19 cellular contexts compared by ENCODE assay signal in genomic region chr14:71430321-71431168, GRCh38.
DNase-seq lines count a peak whose midpoint lies in the region; ATAC-seq, FAIRE-seq and TF ChIP-seq lines count a peak whose summit lies in the region.
"Had no signal": no experiment of that assay in that cellular context is flagged by ENCODE, and none has a peak within 500 bp of the region (broad histone marks: within the 10 kb centered on the region; RNA-seq: fewer than 3 reads in every experiment).

No MANE protein-coding gene starts in this region.

- H3K27me3 Mint-ChIP-seq in CD4-positive, alpha-beta T cell: no peaks in the 10 kb centered on the region
- H3K27me3 Mint-ChIP-seq: activated naive CD4-positive, alpha-beta T cell treated with anti-CD3 and anti-CD28 coated beads, Interleukin-2, amount 50 U/mL, for 24 hours; brain had no signal

- H4K20me1 ChIP-seq in H1 (replicated peaks in 1 of 2; ENCODE audit: control insufficient read depth in 1 of 2, insufficient read depth in 2 of 2, low read length in 2 of 2): no peaks in the 10 kb centered on the region

- peaks cover 33% of the 10 kb centered on the region for H3K36me3 Mint-ChIP-seq in CD4-positive, alpha-beta T cell (ENCODE audit: low read depth)

- H2AFZ ChIP-seq in H1 (ENCODE audit: low read length): no peak overlapping the region

- no peak overlapping the region for H3K9ac ChIP-seq in H1 (replicated peaks in 1 of 4; ENCODE audit: extremely low read depth in 1 of 4, low read depth in 3 of 4, low read length in 3 of 4)

- TF ChIP-seq POLR2A in H1 (IDR thresholded peaks at IDR 0.05; ENCODE audit: control extremely low read depth in 1 of 2, low read depth in 2 of 2, low read length in 2 of 2): no peak

- H3K14ac ChIP-seq in H1 (ENCODE audit: insufficient read length): no peak overlapping the region

- no peak overlapping the region for H2BK15ac ChIP-seq in H1 (ENCODE audit: low read length)

- no peaks in the 10 kb centered on the region for H3K27me3 ChIP-seq in H1 (replicated peaks in 1 of 4; ENCODE audit: control insufficient read depth in 3 of 4, extremely low read depth in 1 of 4, insufficient read depth in 3 of 4, low read length in 3 of 4)
- H3K27me3 ChIP-seq in CD4-positive, alpha-beta T cell (ENCODE audit: control insufficient read depth, insufficient read depth, low read length): no peaks in the 10 kb centered on the region
- H3K27me3 ChIP-seq: dorsolateral prefrontal cortex, heart left ventricle, uterus had no signal

- H3K4me3 Mint-ChIP-seq in CD4-positive, alpha-beta T cell: no peak overlapping the region
- H3K4me3 Mint-ChIP-seq: activated naive CD4-positive, alpha-beta T cell treated with anti-CD3 and anti-CD28 coated beads, Interleukin-2, amount 50 U/mL, for 24 hours; T-helper 1 cell treated with Interleukin-12 subunit alpha and Interleukin-12 subunit beta and Interleukin-4 antibody, amounts not matched to agents 30 μg/mL and 1 μg/mL, for 36 hours had no signal

- H2AK5ac ChIP-seq in H1 (ENCODE audit: low read depth, low read length): no peak overlapping the region

- H3K23me2 ChIP-seq in H1 (ENCODE audit: low read depth, low read length): no peaks in the 10 kb centered on the region; the same call in 1 of the 2 replicates

- H3K56ac ChIP-seq in H1 (replicated peaks; ENCODE audit: insufficient read length, low read depth, low read length): no peak overlapping the region

- H3K9me3 Mint-ChIP-seq in CD4-positive, alpha-beta T cell: peaks cover 3% of the 10 kb centered on the region

- TF ChIP-seq CTCF in GM12864 (IDR thresholded peaks at IDR 0.05; ENCODE audit: low read depth, low read length, missing control alignments) (no peak), H1 (IDR thresholded peaks at IDR 0.05; ENCODE audit: control extremely low read depth in 1 of 3, insufficient read depth in 1 of 3, low read depth in 1 of 3, low read length in 3 of 3) (no peak)
- TF ChIP-seq CTCF in CD4-positive, alpha-beta T cell (IDR thresholded peaks at IDR 0.05): no peak

- H3K9me3 ChIP-seq in H1 (ENCODE audit: insufficient read depth in 2 of 2, low read depth in 1 of 2, low read length in 1 of 2): peaks cover 0 to 6% of the 10 kb centered on the region in 2 experiments; a peak in 1 of 4 replicates
- peaks cover 14% of the 10 kb centered on the region for H3K9me3 ChIP-seq in CD4-positive, alpha-beta T cell (ENCODE audit: control insufficient read depth, low read length)
- H3K9me3 ChIP-seq: uterus had no signal

- CTCF ChIA-PET in H1 (lab: Charles Lee; ENCODE audit: partially characterized antibody): interaction anchor here (1.0 to 1.6 kb wide), 5 partner anchors 8 to 121 kb away, joined by 3 to 7 read pairs (median 3); no protein-coding TSS in a partner anchor
- CTCF ChIA-PET in CD4-positive, alpha-beta T cell (lab: Charles Lee): interaction anchor here (0.6 to 1.2 kb wide), 3 partner anchors 9 to 37 kb away, joined by 3 read pairs; no protein-coding TSS in a partner anchor

- no peak overlapping the region for H2BK20ac ChIP-seq in H1 (ENCODE audit: low read length)

- no peak overlapping the region for H3K4ac ChIP-seq in H1 (replicated peaks; ENCODE audit: insufficient read length, low read depth, low read length)

- H2BK5ac ChIP-seq in H1 (ENCODE audit: low read depth, low read length): no peak overlapping the region

- H3K27ac ChIP-seq in H1 (ENCODE audit: low read depth, low read length): no peak overlapping the region
- no peak overlapping the region for H3K27ac ChIP-seq in CD4-positive, alpha-beta T cell (ENCODE audit: low read depth, low read length)
- H3K27ac ChIP-seq: heart left ventricle, uterus had no signal

- peaks cover 0 to 72% of the 10 kb centered on the region in 2 experiments; a peak in 2 of 4 replicates for H3K79me2 ChIP-seq in H1 (ENCODE audit: control insufficient read depth in 1 of 2, insufficient read depth in 2 of 2, low read length in 2 of 2)

- no peaks in the 10 kb centered on the region; a peak in 1 of 8 replicates for H3K36me3 ChIP-seq in H1 (ENCODE audit: control insufficient read depth in 2 of 4, insufficient read depth in 4 of 4, low read length in 3 of 4)
- H3K36me3 ChIP-seq: heart left ventricle, uterus had no signal

- FAIRE-seq in H1 (lab: Jason Lieb, UNC): peak; percentile 45

- H2BK12ac ChIP-seq in H1 (ENCODE audit: low read depth, low read length): no peak overlapping the region

- H3K4me1 Mint-ChIP-seq in CD4-positive, alpha-beta T cell (ENCODE audit: low read depth): peaks cover 29% of the 10 kb centered on the region

- no peak overlapping the region for H4K8ac ChIP-seq in H1 (ENCODE audit: extremely low read depth, insufficient read depth, low read length)

- no peaks in the 10 kb centered on the region; the same call in 1 of the 2 replicates for H3K79me1 ChIP-seq in H1 (ENCODE audit: low read depth, low read length)

- no peak overlapping the region for H3K18ac ChIP-seq in H1 (ENCODE audit: extremely low read depth, low read length)

- POLR2A ChIA-PET in H1 (lab: Charles Lee; ENCODE audit: partially characterized antibody): no interaction called here
- POLR2A ChIA-PET in CD4-positive, alpha-beta T cell (lab: Charles Lee): no interaction called here

- H3K4me2 ChIP-seq in H1 (ENCODE audit: insufficient read depth in 1 of 2, low read depth in 2 of 2, low read length in 2 of 2): peak overlapping the region; percentile 35 to 51

- H3K27ac Mint-ChIP-seq in CD4-positive, alpha-beta T cell: no peak overlapping the region
- H3K27ac Mint-ChIP-seq: activated naive CD4-positive, alpha-beta T cell treated with anti-CD3 and anti-CD28 coated beads, Interleukin-2, amount 50 U/mL, for 24 hours; brain; T-helper 1 cell treated with Interleukin-12 subunit alpha and Interleukin-12 subunit beta and Interleukin-4 antibody, amounts not matched to agents 30 μg/mL and 1 μg/mL, for 36 hours had no signal

- TF ChIP-seq EP300 in H1 (IDR thresholded peaks at IDR 0.05; ENCODE audit: borderline replicate concordance in 1 of 2, low read depth in 2 of 2, low read length in 2 of 2): no peak

- H4K5ac ChIP-seq in H1 (ENCODE audit: insufficient read length, low read depth, low read length): no peak overlapping the region

- H3K23ac ChIP-seq in H1 (ENCODE audit: insufficient read length): no peak overlapping the region

- 68% methylated on average over 5 of the region's 5 CpGs; no CpG with 5 or more reads in 1 of the 2 experiments for WGBS in H1 (ENCODE audit: extremely low coverage in 1 of 2, insufficient coverage in 1 of 2, insufficient read length in 1 of 2, insufficient replicate concordance in 2 of 2, low coverage in 1 of 2, low lambda C conversion rate in 2 of 2, missing lambda C conversion rate in 1 of 2), 2 experiments

- TF ChIP-seq RAD21 in H1 (IDR thresholded peaks at IDR 0.05 in 1 of 2, conservative IDR thresholded peaks at IDR 0.05 in 1 of 2; ENCODE audit: low read depth in 2 of 2, low read length in 2 of 2): no peak

- peak; percentile 58 for ATAC-seq in GM21381 (IDR thresholded peaks at IDR 0.05; ENCODE audit: unreplicated experiment)
- peak; percentile 51 for ATAC-seq in HG03571 (IDR thresholded peaks at IDR 0.05; ENCODE audit: unreplicated experiment)
- ATAC-seq in CD4-positive, alpha-beta T cell (ENCODE audit: poor library complexity): no peak
- ATAC-seq: esophagus mucosa, heart left ventricle had no signal

- H3K4me1 ChIP-seq in H1 (replicated peaks in 1 of 4; ENCODE audit: control insufficient read depth in 3 of 4, insufficient read depth in 4 of 4, low read length in 3 of 4): peaks cover 0 to 13% (median 5%) of the 10 kb centered on the region in 4 experiments; a peak in 5 of 7 replicates
- H3K4me1 ChIP-seq: heart left ventricle, uterus had no signal

- DNase-seq in GM12864 (ENCODE audit: low read depth) (peak; percentile 31), H1 (ENCODE audit: low read depth in 1 of 2, low spot score in 2 of 2) (no peak), C1 segment of cervical spinal cord (lab: John Stamatoyannopoulos, UW) (no peak), OCI-M2 (lab: John Stamatoyannopoulos, UW; ENCODE audit: unreplicated experiment) (no peak), GM19238 (ENCODE audit: insufficient read length, low spot score) (no peak)
- DNase-seq in CD4-positive, alpha-beta T cell: no peak
- DNase-seq: Calu3, dorsolateral prefrontal cortex, GDM1, heart left ventricle, islet precursor cell, MV-4-11, uterus had no signal

- H3K4me3 ChIP-seq in GM12864 (ENCODE audit: low read depth, low read length) (peak overlapping the region; percentile 10; the same call in 1 of the 2 replicates), H1 (ENCODE audit: extremely low read depth in 1 of 4, insufficient read depth in 2 of 4, low read depth in 3 of 4, low read length in 4 of 4) (peak overlapping the region in 3 of 4 experiments; percentile 0 to 28 (median 3); a peak in 1 of 8 replicates)
- H3K4me3 ChIP-seq: heart left ventricle, uterus had no signal

- H2BK120ac ChIP-seq in H1 (replicated peaks; ENCODE audit: low read depth, low read length): no peak overlapping the region

- H4K91ac ChIP-seq in H1 (replicated peaks; ENCODE audit: insufficient read length, low read length): no peak overlapping the region

- intact Hi-C loops in CD4-positive, alpha-beta T cell (cut with DNase I, micrococcal nuclease): no loop called here

TF ChIP-seq in H1, 55 proteins besides CTCF, POLR2A, EP300 and RAD21:
- TF ChIP-seq HDAC6 (IDR thresholded peaks at IDR 0.05; ENCODE audit: low read depth, low read length): no peak
- no peak for TF ChIP-seq KDM4A (IDR thresholded peaks at IDR 0.05; ENCODE audit: low read depth, low read length, severe bottlenecking)
- peak; percentile 90 for TF ChIP-seq KDM1A (IDR thresholded peaks at IDR 0.05; ENCODE audit: borderline replicate concordance, low read length)
- TF ChIP-seq BCL11A (IDR thresholded peaks at IDR 0.05; ENCODE audit: low read depth in 2 of 2, low read length in 2 of 2): no peak
